ENCODE assay signal across 14 cellular contexts in the genomic region with DNA sequence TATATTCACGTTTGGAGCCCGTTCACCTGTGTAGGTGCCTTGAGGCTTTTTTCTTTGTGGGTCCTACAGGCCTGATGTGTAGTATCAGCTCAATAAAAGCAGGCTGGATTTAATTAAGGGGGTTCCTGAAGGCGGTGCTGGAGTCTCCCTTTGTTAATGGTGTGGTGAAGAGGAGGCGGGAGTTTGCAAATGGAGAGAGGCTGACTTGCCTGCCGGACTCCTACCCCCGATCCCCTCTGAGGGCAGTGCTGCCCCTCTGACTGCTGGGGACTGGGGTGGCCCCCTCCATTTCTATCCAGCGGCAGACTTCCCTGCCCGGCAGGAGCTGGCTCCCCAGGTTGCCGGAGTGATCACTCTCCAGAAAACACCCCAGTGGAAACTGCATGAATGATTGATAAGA. TPM values are rescaled to one million over a fixed set of nuclear protein-coding genes. Genes with fewer than 3 reads are reported as not detected.
DNase-seq lines count a peak whose midpoint lies in the region; FAIRE-seq and TF ChIP-seq lines count a peak whose summit lies in the region.
"Had no signal": no experiment of that assay in that cellular context is flagged by ENCODE, and none has a peak within 500 bp of the region (broad histone marks: within the 10 kb centered on the region; RNA-seq: fewer than 3 reads in every experiment).

No MANE protein-coding gene starts in this region.

- peak overlapping the region in 2 of 7 donors; percentile 24 to 77 for H3K27ac Mint-ChIP-seq in CD4-positive, alpha-beta memory T cell
- H3K27ac Mint-ChIP-seq: activated CD4-positive, alpha-beta T cell treated with anti-CD3 and anti-CD28 coated beads, Interleukin-2, amount 10 ng/mL, durations not matched to agents 24 days and 14 days had no signal

- intact Hi-C loops in adrenal gland (cut with DNase I) = no loop called here
- intact Hi-C loops in CD4-positive, alpha-beta memory T cell (cut with micrococcal nuclease) = no loop called here

- no peak for DNase-seq in HFF-Myc (ENCODE audit: extremely low read depth, low read depth)
- DNase-seq in adrenal gland = no peak
- no peak for DNase-seq in keratinocyte (ENCODE audit: low read depth, low spot score)
- DNase-seq in smooth muscle cell (lab: John Stamatoyannopoulos, UW; ENCODE audit: unreplicated experiment) = no peak
- DNase-seq in NCI-H2171 treated with DMSO at 0.1 percent for 48 hours (lab: John Stamatoyannopoulos, UW) = no peak
- DNase-seq in G401 (ENCODE audit: low spot score) = no peak
- DNase-seq in CD4-positive, alpha-beta memory T cell = no peak
- no peak for DNase-seq in HuH-7 (ENCODE audit: low spot score)
- DNase-seq: activated CD4-positive, alpha-beta T cell treated with anti-CD3 and anti-CD28 coated beads, Interleukin-2, amount 10 ng/mL, durations not matched to agents 24 days and 14 days; effector memory CD4-positive, alpha-beta T cell had no signal

- H3K79me2 ChIP-seq in keratinocyte (ENCODE audit: control insufficient read depth, insufficient read depth, low read length) = peaks cover 8% of the 10 kb centered on the region
- peaks cover 98% of the 10 kb centered on the region for H3K79me2 ChIP-seq in smooth muscle cell (ENCODE audit: low read depth)

- POLR2A ChIA-PET in CD4-positive, alpha-beta memory T cell (lab: Charles Lee; ENCODE audit: partially characterized antibody) = no interaction called here

- H3K4me2 ChIP-seq in keratinocyte (ENCODE audit: control insufficient read depth, extremely low read depth, insufficient read depth, low read depth, low read length) (no peak overlapping the region), smooth muscle cell (peak overlapping the region; percentile 48)
- H3K4me2 ChIP-seq: KMS-11 had no signal

- peaks cover 17% of the 10 kb centered on the region for H3F3A ChIP-seq in smooth muscle cell (ENCODE audit: low read depth)

- H3K27ac ChIP-seq in adrenal gland (peak overlapping the region in 3 of 5 donors; percentile 66 to 87 (median 87)), keratinocyte (ENCODE audit: control insufficient read depth, insufficient read depth, low read length) (peak overlapping the region; percentile 71), smooth muscle cell (ENCODE audit: low read depth) (peak overlapping the region; percentile 92)
- H3K27ac ChIP-seq in CD4-positive, alpha-beta memory T cell (ENCODE audit: low read depth, low read length) = no peak overlapping the region
- H3K27ac ChIP-seq: KMS-11 had no signal

- dilution Hi-C loops in keratinocyte (cut with MboI; ENCODE audit: extremely low pct_ligation_motif_present, low sequenced_read_pairs) = no loop called here

- in situ Hi-C loops in G401 (cut with HindIII; ENCODE audit: low sequenced_read_pairs) = no loop called here

- no peak for TF ChIP-seq POLR2A in adrenal gland (IDR thresholded peaks at IDR 0.05)

- H3K4me1 Mint-ChIP-seq in CD4-positive, alpha-beta memory T cell = peaks cover 26 to 71% (median 49%) of the 10 kb centered on the region in 4 donors

- H3K36me3 ChIP-seq in adrenal gland (replicated peaks in 1 of 2) (peaks cover 0 to 6% of the 10 kb centered on the region in 2 donors), keratinocyte (ENCODE audit: control insufficient read depth in 2 of 2, extremely low read depth in 1 of 2, insufficient read depth in 2 of 2, low read length in 2 of 2) (no peaks in the 10 kb centered on the region), smooth muscle cell (ENCODE audit: low read depth) (no peaks in the 10 kb centered on the region)
- no peaks in the 10 kb centered on the region for H3K36me3 ChIP-seq in CD4-positive, alpha-beta memory T cell (ENCODE audit: insufficient read depth, low read length)

- H3K27me3 Mint-ChIP-seq in CD4-positive, alpha-beta memory T cell = no peaks in the 10 kb centered on the region
- H3K27me3 Mint-ChIP-seq: activated CD4-positive, alpha-beta T cell treated with anti-CD3 and anti-CD28 coated beads, Interleukin-2, amount 10 ng/mL, durations not matched to agents 24 days and 14 days had no signal

- H3K9me3 ChIP-seq in adrenal gland (replicated peaks in 1 of 3) (no peaks in the 10 kb centered on the region), keratinocyte (ENCODE audit: control insufficient read depth, low read depth, low read length) (no peaks in the 10 kb centered on the region), smooth muscle cell (replicated peaks; ENCODE audit: low read depth) (no peaks in the 10 kb centered on the region)
- no peaks in the 10 kb centered on the region for H3K9me3 ChIP-seq in CD4-positive, alpha-beta memory T cell (ENCODE audit: control insufficient read depth in 1 of 2, low read length in 2 of 2)
- H3K9me3 ChIP-seq: prostate gland, SJSA1 had no signal

- peaks cover 0 to 9% of the 10 kb centered on the region in 2 donors for H3K36me3 Mint-ChIP-seq in CD4-positive, alpha-beta memory T cell
- H3K36me3 Mint-ChIP-seq: activated naive CD4-positive, alpha-beta T cell treated with anti-CD3 and anti-CD28 coated beads, Interleukin-2, amount 50 U/mL, for 72 hours had no signal

- H3K4me3 Mint-ChIP-seq in CD4-positive, alpha-beta memory T cell = peak overlapping the region in 1 of 8 donors; percentile 19
- H3K4me3 Mint-ChIP-seq: activated CD4-positive, alpha-beta T cell treated with anti-CD3 and anti-CD28 coated beads, Interleukin-2, amount 10 ng/mL, durations not matched to agents 24 days and 14 days had no signal

- WGBS in adrenal gland, 4 donors = 70 to 80% (median 78%) methylated on average over 9 of the region's 9 CpGs
- 50% methylated on average over 9 of the region's 9 CpGs for WGBS in smooth muscle cell (ENCODE audit: low lambda C conversion rate)

- no peaks in the 10 kb centered on the region for H3K9me1 ChIP-seq in keratinocyte (ENCODE audit: control insufficient read depth, extremely low read depth, insufficient read depth, low read length)

- H4K20me1 ChIP-seq in keratinocyte (ENCODE audit: control insufficient read depth, extremely low read depth, insufficient read depth, low read length) = no peaks in the 10 kb centered on the region
- peaks cover 98% of the 10 kb centered on the region for H4K20me1 ChIP-seq in smooth muscle cell (ENCODE audit: low read depth)

- CTCF ChIA-PET in CD4-positive, alpha-beta memory T cell (lab: Charles Lee; ENCODE audit: partially characterized antibody) = no interaction called here

- H3K4me1 ChIP-seq in adrenal gland (replicated peaks in 1 of 2) (peaks cover 36 to 60% of the 10 kb centered on the region in 2 donors), keratinocyte (ENCODE audit: control insufficient read depth, extremely low read depth, insufficient read depth, low read length) (peaks cover 31% of the 10 kb centered on the region), smooth muscle cell (ENCODE audit: low read depth) (peaks cover 46% of the 10 kb centered on the region)
- H3K4me1 ChIP-seq in CD4-positive, alpha-beta memory T cell (ENCODE audit: insufficient read depth, low read length) = peaks cover 42% of the 10 kb centered on the region

- TF ChIP-seq CTCF in HFF-Myc (IDR thresholded peaks at IDR 0.05; ENCODE audit: low read depth, low read length, missing control alignments) = no peak
- no peak for TF ChIP-seq CTCF in adrenal gland (IDR thresholded peaks at IDR 0.05)
- TF ChIP-seq CTCF in keratinocyte (optimal IDR thresholded peaks at IDR 0.05 in 1 of 3, IDR thresholded peaks at IDR 0.05 in 1 of 3, conservative IDR thresholded peaks at IDR 0.05 in 1 of 3; ENCODE audit: extremely low read depth in 1 of 3, insufficient read depth in 2 of 3, low read length in 3 of 3) = no peak
- no peak for TF ChIP-seq CTCF in smooth muscle cell (IDR thresholded peaks at IDR 0.05; ENCODE audit: borderline replicate concordance, insufficient read depth, poor library complexity, severe bottlenecking)

- H3K9me3 Mint-ChIP-seq in CD4-positive, alpha-beta memory T cell = no peaks in the 10 kb centered on the region
- H3K9me3 Mint-ChIP-seq: activated CD4-positive, alpha-beta T cell treated with anti-CD3 and anti-CD28 coated beads, Interleukin-2, amount 10 ng/mL, durations not matched to agents 24 days and 14 days; activated naive CD4-positive, alpha-beta T cell treated with anti-CD3 and anti-CD28 coated beads, Interleukin-2, amount 50 U/mL, for 72 hours had no signal

- FAIRE-seq in keratinocyte (lab: Jason Lieb, UNC) = no peak

- H2AFZ ChIP-seq in keratinocyte (ENCODE audit: control insufficient read depth, low read length) = no peak overlapping the region
- H2AFZ ChIP-seq in smooth muscle cell (ENCODE audit: low read depth) = no peak overlapping the region

- H3K27me3 ChIP-seq in adrenal gland = no peaks in the 10 kb centered on the region
- H3K27me3 ChIP-seq in keratinocyte (ENCODE audit: control insufficient read depth, extremely low read depth, insufficient read depth, low read length) = no peaks in the 10 kb centered on the region
- H3K27me3 ChIP-seq in smooth muscle cell (ENCODE audit: low read depth) = no peaks in the 10 kb centered on the region
- no peaks in the 10 kb centered on the region for H3K27me3 ChIP-seq in CD4-positive, alpha-beta memory T cell (ENCODE audit: insufficient read depth, low read length)
- H3K27me3 ChIP-seq: SJSA1 had no signal

- H3K9ac ChIP-seq in keratinocyte (ENCODE audit: control insufficient read depth, extremely low read depth, insufficient read depth, low read length) = peak overlapping the region; percentile 61
- H3K9ac ChIP-seq in smooth muscle cell (ENCODE audit: low read depth) = peak overlapping the region; percentile 57
- H3K9ac ChIP-seq: KMS-11 had no signal

- H3K4me3 ChIP-seq in HFF-Myc (replicated peaks; ENCODE audit: low read depth, low read length) (peak overlapping the region; percentile 17; the same call in 1 of the 2 replicates), adrenal gland (no peak overlapping the region), keratinocyte (ENCODE audit: control insufficient read depth in 2 of 3, extremely low read depth in 1 of 3, insufficient read depth in 2 of 3, low read depth in 1 of 3, low read length in 3 of 3) (no peak overlapping the region), smooth muscle cell (no peak overlapping the region)
- no peak overlapping the region for H3K4me3 ChIP-seq in CD4-positive, alpha-beta memory T cell (ENCODE audit: low read length in 2 of 2)
- H3K4me3 ChIP-seq: prostate gland, SJSA1 had no signal

RNA-seq across cellular contexts. Expression of gene ZMIZ1, which starts 45.1 kb away (rescaled TPM):
- 100 to 1,000 TPM in 1 of 8 donors, 10 to 100 TPM in 7; 47.9 to 113 (median 58.7) TPM for total RNA-seq in adrenal gland
- polyA plus RNA-seq in adrenal gland = 100 to 1,000 TPM in 1 of 3 donors, 10 to 100 TPM in 2; 17.9 to 109 (median 32.2) TPM
- polyA plus RNA-seq in keratinocyte = 1.5 to 4.7 TPM (median 1.8 TPM) in 3 replicates
- polyA plus RNA-seq in keratinocyte (2011; ENCODE audit: low read depth) = 6.9 TPM
- 4.3 TPM in 2 replicates for polyA plus RNA-seq in keratinocyte (2011; cell fraction: cytosol; rRNA removed)
- 13.3 and 16.2 TPM in 2 replicates for polyA plus RNA-seq in keratinocyte (2011; cell fraction: nucleus; rRNA removed)
- polyA plus RNA-seq in keratinocyte (2012; ENCODE audit: low replicate concordance) = 8.2 and 15.2 TPM in 2 replicates
- polyA minus RNA-seq in keratinocyte = 5.7 to 33.8 TPM (median 5.9 TPM) in 3 replicates
- 5.6 TPM for polyA minus RNA-seq in keratinocyte (2011; cell fraction: cytosol; rRNA and poly(A)+ RNA removed)
- polyA minus RNA-seq in keratinocyte (2011; cell fraction: nucleus; rRNA and poly(A)+ RNA removed) = 11.6 and 15.2 TPM in 2 replicates
- total RNA-seq in smooth muscle cell = 12.0 and 31.3 TPM in 2 replicates
- polyA plus RNA-seq in smooth muscle cell = 24.2 and 28.9 TPM in 2 replicates
- total RNA-seq in G401 (2014; rRNA removed; shearing (Covaris generic)) = 2.3 and 5.0 TPM in 2 replicates
- total RNA-seq in CD4-positive, alpha-beta memory T cell = 10 to 100 TPM; 23.1 to 25.4 TPM
- 1 to 10 TPM in 1 of 2 donors, under 1 TPM in 1; 0.58 to 4.9 TPM for polyA plus RNA-seq in CD4-positive, alpha-beta memory T cell
